1 cellular context compared by ENCODE assay signal in genomic region chrX:153900806-153901752, GRCh38.
TF ChIP-seq lines count a peak whose summit lies in the region.

No MANE protein-coding gene starts in this region.

TF ChIP-seq in GM23338, 12 proteins besides CTCF, POLR2A, EP300 and RAD21 (continued from another document):
- TF ChIP-seq ZNF462 (CRISPR knock-in tag; IDR thresholded peaks at IDR 0.05) = no peak
- no peak for TF ChIP-seq STAT1 (IDR thresholded peaks at IDR 0.05; ENCODE audit: unreplicated experiment)
- TF ChIP-seq POLR2AphosphoS5 (IDR thresholded peaks at IDR 0.05; ENCODE audit: low read depth) = no peak
- TF ChIP-seq JUNB (IDR thresholded peaks at IDR 0.05; ENCODE audit: unreplicated experiment) = no peak
- TF ChIP-seq ZNF114 (CRISPR knock-in tag; IDR thresholded peaks at IDR 0.05) = no peak
- TF ChIP-seq NANOG (IDR thresholded peaks at IDR 0.05; ENCODE audit: borderline replicate concordance) = no peak
